ENCODE assay signal across 10 cellular contexts in genomic region chr6:1335367-1336037, GRCh38. TPM values are rescaled to one million over a fixed set of nuclear protein-coding genes. Genes with fewer than 3 reads are reported as not detected.
DNase-seq lines count a peak whose midpoint lies in the region; ATAC-seq, FAIRE-seq and TF ChIP-seq lines count a peak whose summit lies in the region.
"Had no signal": no experiment of that assay in that cellular context is flagged by ENCODE, and none has a peak within 500 bp of the region (broad histone marks: within the 10 kb centered on the region; RNA-seq: fewer than 3 reads in every experiment).

No MANE protein-coding gene starts in this region.

- intact Hi-C loops in kidney (cut with DNase I): no loop called here

- DNase-seq in NCI-H82 (lab: John Stamatoyannopoulos, UW) (peak; percentile 40), NCI-H82 treated with DMSO at 0.1 percent for 48 hours (lab: John Stamatoyannopoulos, UW; ENCODE audit: unreplicated experiment) (no peak), WTC11 (ENCODE audit: low spot score) (no peak), kidney (peak; percentile 90), type B pancreatic cell (ENCODE audit: extremely low spot score, unreplicated experiment) (no peak), HuH-7 (ENCODE audit: low spot score) (no peak), NCI-H2171 (lab: John Stamatoyannopoulos, UW) (no peak)
- no peak for DNase-seq in stimulated activated CD4-positive, alpha-beta T cell treated with anti-CD3 and anti-CD28 coated beads, Interleukin-4, amount 100 ng/mL, for 4 hours

- no peaks in the 10 kb centered on the region for H3K36me3 ChIP-seq in kidney (ENCODE audit: control insufficient read depth in 1 of 2, insufficient read depth in 2 of 2, low read length in 2 of 2)
- H3K36me3 ChIP-seq: heart left ventricle had no signal

- H3K4me3 ChIP-seq in kidney (ENCODE audit: low read length in 2 of 2): no peak overlapping the region
- H3K4me3 ChIP-seq: heart left ventricle had no signal

- H3K4me1 Mint-ChIP-seq in WTC11: peaks cover 34% of the 10 kb centered on the region
- H3K4me1 Mint-ChIP-seq in type B pancreatic cell (ENCODE audit: unreplicated experiment): peaks cover 12% of the 10 kb centered on the region

- peaks cover 8% of the 10 kb centered on the region for H3K36me3 Mint-ChIP-seq in WTC11
- H3K36me3 Mint-ChIP-seq in type B pancreatic cell: no peaks in the 10 kb centered on the region

- POLR2A ChIA-PET in WTC11 (lab: Charles Lee): no interaction called here

- H3K9ac ChIP-seq in kidney (ENCODE audit: low read length in 2 of 2): no peak overlapping the region

- H3K9me3 Mint-ChIP-seq in WTC11: peaks cover 14% of the 10 kb centered on the region
- H3K9me3 Mint-ChIP-seq in type B pancreatic cell: no peaks in the 10 kb centered on the region

- TF ChIP-seq CTCF in WTC11 (IDR thresholded peaks at IDR 0.05): no peak
- TF ChIP-seq CTCF in kidney (IDR thresholded peaks at IDR 0.05; ENCODE audit: borderline replicate concordance, extremely low read depth, insufficient read depth): no peak
- TF ChIP-seq CTCF in type B pancreatic cell (conservative IDR thresholded peaks at IDR 0.05): no peak

- H3K4me1 ChIP-seq in kidney (ENCODE audit: control insufficient read depth in 1 of 2, insufficient read depth in 1 of 2, low read depth in 1 of 2, low read length in 2 of 2): peaks cover 6 to 8% of the 10 kb centered on the region in 2 donors
- H3K4me1 ChIP-seq: heart left ventricle had no signal

- peak overlapping the region; percentile 18 for H3K4me3 Mint-ChIP-seq in WTC11
- H3K4me3 Mint-ChIP-seq in type B pancreatic cell: peak overlapping the region; percentile 69

- ATAC-seq in WTC11: peak; percentile 26

- CTCF ChIA-PET in WTC11 (lab: Charles Lee): interaction anchor here (0.9 to 2.6 kb wide), 8 partner anchors 11 to 742 kb away, joined by 3 to 12 read pairs (median 5); no protein-coding TSS in a partner anchor

- peak; percentile 54 for FAIRE-seq in kidney (lab: Jason Lieb, UNC)

- H3K27ac ChIP-seq in kidney (ENCODE audit: low read depth in 2 of 2, low read length in 2 of 2): peak overlapping the region; percentile 40 to 55
- H3K27ac ChIP-seq: 22Rv1, heart left ventricle had no signal

- no peak overlapping the region for H3K27ac Mint-ChIP-seq in WTC11
- peak overlapping the region; percentile 94 for H3K27ac Mint-ChIP-seq in type B pancreatic cell

- no peaks in the 10 kb centered on the region for H3K9me3 ChIP-seq in kidney (ENCODE audit: control insufficient read depth in 1 of 2, low read length in 2 of 2)

- H3K27me3 Mint-ChIP-seq in WTC11 (ENCODE audit: low read depth): peaks cover 3% of the 10 kb centered on the region; the same call in 1 of the 2 replicates
- H3K27me3 Mint-ChIP-seq in type B pancreatic cell: peaks cover 43% of the 10 kb centered on the region

TF ChIP-seq in WTC11, 78 proteins besides CTCF, POLR2A, EP300 and RAD21:
- TF ChIP-seq ZBTB21 (CRISPR knock-in tag; IDR thresholded peaks at IDR 0.05; ENCODE audit: borderline replicate concordance): no peak
- TF ChIP-seq MYBL2 (CRISPR knock-in tag; IDR thresholded peaks at IDR 0.05): no peak
- TF ChIP-seq PRDM15 (CRISPR knock-in tag; IDR thresholded peaks at IDR 0.05): peak; percentile 51
- TF ChIP-seq GABPB1 (CRISPR knock-in tag; IDR thresholded peaks at IDR 0.05): peak; percentile 94

RNA-seq across cellular contexts. Expression of gene FOXQ1, which starts 23.6 kb away (rescaled TPM):
- total RNA-seq in WTC11 (2021) (0.25 to 0.35 TPM (median 0.30 TPM) in 3 replicates), kidney (33.6 TPM), type B pancreatic cell (ENCODE audit: low replicate concordance) (20.5 and 27.9 TPM in 2 replicates)
- polyA plus RNA-seq in kidney (ENCODE audit: insufficient read depth, low read depth, low replicate concordance): 6.0 TPM
- total RNA-seq: heart left ventricle had no signal

RNA-seq across cellular contexts. Expression of gene FOXF2, which starts 53.9 kb away (rescaled TPM):
- total RNA-seq in WTC11 (2021) (0.07 to 0.11 TPM in 2 of 3 replicates, not detected in the other), kidney (0.44 TPM), type B pancreatic cell (ENCODE audit: low replicate concordance) (2.1 and 8.1 TPM in 2 replicates)
- polyA plus RNA-seq in kidney (ENCODE audit: insufficient read depth, low read depth, low replicate concordance): not detected

Comparison
In these comparisons a context has a peak if more than half of its experiments do, and no peak if none do; other contexts are left out.
1. DNase-seq: peak in NCI-H82 (single experiment) and kidney (single experiment); none in NCI-H82 treated with DMSO at 0.1 percent for 48 hours (single experiment), WTC11 (single experiment), type B pancreatic cell (single experiment), HuH-7 (single experiment), NCI-H2171 (single experiment) and stimulated activated CD4-positive, alpha-beta T cell treated with anti-CD3 and anti-CD28 coated beads, Interleukin-4, amount 100 ng/mL, for 4 hours (0 of 2).
2. RNA of gene FOXQ1, which starts 23.6 kb away (total RNA-seq): 33.6 TPM in kidney (single experiment) and 20.5 to 27.9 TPM in type B pancreatic cell; 0.25 to 0.35 TPM in WTC11; every median in the first group is over 10 times any median in the second.